ENCODE assay signal across 1 cellular context in the genomic region with DNA sequence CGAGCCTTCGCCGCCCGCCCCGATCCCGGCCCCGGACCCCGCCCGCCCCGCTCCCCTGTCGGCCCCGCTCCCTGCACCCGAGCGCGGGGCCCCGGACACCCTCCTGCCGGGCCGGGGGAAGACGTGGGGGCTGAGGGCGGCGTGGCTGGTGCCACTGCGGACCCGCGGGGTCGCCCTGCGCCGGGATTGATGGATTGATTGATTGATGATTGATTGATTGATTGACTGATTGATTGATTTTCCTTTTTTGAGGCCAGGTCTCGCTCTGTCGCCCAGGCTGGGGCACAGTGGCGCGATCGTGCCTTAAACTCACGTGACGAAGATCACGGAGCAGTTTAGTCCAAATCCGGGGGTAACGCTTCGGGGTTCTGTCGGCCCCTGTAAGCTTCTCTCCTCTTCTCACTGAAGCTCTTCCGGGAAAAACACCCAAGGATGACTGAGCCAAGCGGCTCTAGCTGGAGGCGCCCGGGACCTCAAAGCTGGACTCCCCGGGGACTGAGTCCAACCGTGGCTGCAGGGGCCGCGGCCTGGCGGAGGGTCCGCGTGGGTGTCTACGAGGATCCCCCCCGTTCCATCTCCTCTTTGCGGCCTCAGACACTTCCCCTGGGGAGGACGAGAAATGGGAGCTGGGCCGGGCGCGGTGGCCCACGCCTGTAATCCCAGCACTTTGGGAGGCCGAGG.
TF ChIP-seq lines count a peak whose summit lies in the region.

No MANE protein-coding gene starts in this region.

TF ChIP-seq in H1, 55 proteins besides CTCF, POLR2A, EP300 and RAD21:
- TF ChIP-seq, protein P1, sequence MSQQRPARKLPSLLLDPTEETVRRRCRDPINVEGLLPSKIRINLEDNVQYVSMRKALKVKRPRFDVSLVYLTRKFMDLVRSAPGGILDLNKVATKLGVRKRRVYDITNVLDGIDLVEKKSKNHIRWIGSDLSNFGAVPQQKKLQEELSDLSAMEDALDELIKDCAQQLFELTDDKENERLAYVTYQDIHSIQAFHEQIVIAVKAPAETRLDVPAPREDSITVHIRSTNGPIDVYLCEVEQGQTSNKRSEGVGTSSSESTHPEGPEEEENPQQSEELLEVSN (IDR thresholded peaks at IDR 0.05): no peak
- TF ChIP-seq TBP (IDR thresholded peaks at IDR 0.05; ENCODE audit: low read depth, low read length): no peak
- TF ChIP-seq CHD1 (IDR thresholded peaks at IDR 0.05; ENCODE audit: low read depth, low read length): no peak
- no peak for TF ChIP-seq KDM5A (IDR thresholded peaks at IDR 0.05; ENCODE audit: low read length)
- TF ChIP-seq EGR1 (IDR thresholded peaks at IDR 0.05; ENCODE audit: borderline replicate concordance, low read depth, low read length): no peak
- no peak for TF ChIP-seq PHF8 (conservative IDR thresholded peaks at IDR 0.05; ENCODE audit: low read depth, low read length)
- no peak for TF ChIP-seq GABPA (IDR thresholded peaks at IDR 0.05; ENCODE audit: borderline replicate concordance, insufficient read depth, low read length)
- no peak for TF ChIP-seq BRCA1 (IDR thresholded peaks at IDR 0.05; ENCODE audit: low read depth, low read length)
- no peak for TF ChIP-seq RNF2 (IDR thresholded peaks at IDR 0.05; ENCODE audit: borderline replicate concordance, low read depth, low read length, missing control alignments, poor library complexity, severe bottlenecking)
- no peak for TF ChIP-seq RBBP5 (IDR thresholded peaks at IDR 0.05; ENCODE audit: borderline replicate concordance, low read depth, low read length)
- no peak for TF ChIP-seq MAFK (IDR thresholded peaks at IDR 0.05; ENCODE audit: low read depth, low read length)
- no peak for TF ChIP-seq FOSL1 (IDR thresholded peaks at IDR 0.05; ENCODE audit: insufficient read depth, low read depth, low read length)
- TF ChIP-seq TAF7 (optimal IDR thresholded peaks at IDR 0.05; ENCODE audit: borderline replicate concordance, low read depth, low read length): no peak
- TF ChIP-seq ASH2L (IDR thresholded peaks at IDR 0.05; ENCODE audit: low read length): no peak
- TF ChIP-seq GTF2F1 (IDR thresholded peaks at IDR 0.05; ENCODE audit: borderline replicate concordance, low read depth, low read length): no peak
- TF ChIP-seq NANOG (IDR thresholded peaks at IDR 0.05; ENCODE audit: insufficient read depth, low read depth, low read length, poor library complexity, severe bottlenecking): no peak
- no peak for TF ChIP-seq CEBPB (IDR thresholded peaks at IDR 0.05; ENCODE audit: low read depth, low read length)
- TF ChIP-seq SP1 (IDR thresholded peaks at IDR 0.05; ENCODE audit: low read depth, low read length): no peak
